ENCODE assay signal across 10 cellular contexts in genomic region chr20:64037498-64038213, GRCh38. TPM values are rescaled to one million over a fixed set of nuclear protein-coding genes. Genes with fewer than 3 reads are reported as not detected.
DNase-seq lines count a peak whose midpoint lies in the region; ATAC-seq, FAIRE-seq and TF ChIP-seq lines count a peak whose summit lies in the region.
"Had no signal": no experiment of that assay in that cellular context is flagged by ENCODE, and none has a peak within 500 bp of the region (broad histone marks: within the 10 kb centered on the region; RNA-seq: fewer than 3 reads in every experiment).

No MANE protein-coding gene starts in this region.

- no peak for TF ChIP-seq RAD21 in H1 (IDR thresholded peaks at IDR 0.05 in 1 of 2, conservative IDR thresholded peaks at IDR 0.05 in 1 of 2; ENCODE audit: low read depth in 2 of 2, low read length in 2 of 2)

- H3K18ac ChIP-seq in H1 (ENCODE audit: extremely low read depth, low read length): no peak overlapping the region

- no peak overlapping the region for H2AFZ ChIP-seq in H1 (ENCODE audit: low read length)

- CTCF ChIA-PET in H1 (lab: Charles Lee; ENCODE audit: partially characterized antibody): interaction anchor here (0.9 to 7.3 kb wide), 20 partner anchors 10 to 347 kb away, joined by 3 to 73 read pairs (median 4); partner anchors contain the start of genes LKAAEAR1, PRPF6, SOX18 and TCEA2

- no peak overlapping the region for H4K5ac ChIP-seq in H1 (ENCODE audit: insufficient read length, low read depth, low read length)

- H2BK5ac ChIP-seq in H1 (ENCODE audit: low read depth, low read length): no peak overlapping the region

- H3K4me3 ChIP-seq in Peyer's patch (peak overlapping the region; percentile 47 to 59 (median 56)), H1 (ENCODE audit: extremely low read depth in 1 of 4, insufficient read depth in 2 of 4, low read depth in 3 of 4, low read length in 4 of 4) (peak overlapping the region; percentile 27 to 73 (median 36); a peak in 7 of 8 replicates), thoracic aorta (peak overlapping the region; percentile 65)

- TF ChIP-seq CTCF in Peyer's patch (IDR thresholded peaks at IDR 0.05): no peak
- no peak for TF ChIP-seq CTCF in H1 (IDR thresholded peaks at IDR 0.05; ENCODE audit: control extremely low read depth in 1 of 3, insufficient read depth in 1 of 3, low read depth in 1 of 3, low read length in 3 of 3)
- no peak for TF ChIP-seq CTCF in thoracic aorta (IDR thresholded peaks at IDR 0.05)

- H3K36me3 ChIP-seq in Peyer's patch: peaks cover 0 to 31% (median 0%) of the 10 kb centered on the region in 3 donors
- peaks cover 0 to 4% (median 1%) of the 10 kb centered on the region in 4 experiments; a peak in 3 of 8 replicates for H3K36me3 ChIP-seq in H1 (ENCODE audit: control insufficient read depth in 2 of 4, insufficient read depth in 4 of 4, low read length in 3 of 4)
- H3K36me3 ChIP-seq in thoracic aorta: peaks cover 4% of the 10 kb centered on the region

- TF ChIP-seq EP300 in H1 (IDR thresholded peaks at IDR 0.05; ENCODE audit: borderline replicate concordance in 1 of 2, low read depth in 2 of 2, low read length in 2 of 2): no peak

- POLR2A ChIA-PET in H1 (lab: Charles Lee; ENCODE audit: partially characterized antibody): interaction anchor here (1.0 to 3.5 kb wide), 8 partner anchors 10 to 385 kb away, joined by 3 to 24 read pairs (median 4); partner anchors contain the start of genes STMN3 and TCEA2

- DNase-seq in activated naive CD4-positive, alpha-beta T cell treated with Interleukin-2 at 50 U/mL for 16 hours: peak; percentile 19
- DNase-seq in activated naive CD4-positive, alpha-beta T cell (lab: John Stamatoyannopoulos, UW): no peak
- no peak for DNase-seq in Peyer's patch
- DNase-seq in H1 (ENCODE audit: low read depth in 1 of 2, low spot score in 2 of 2): no peak
- no peak for DNase-seq in thoracic aorta (ENCODE audit: low spot score)
- DNase-seq in hypothalamus (lab: John Stamatoyannopoulos, UW): no peak
- no peak for DNase-seq in SHP77 (lab: John Stamatoyannopoulos, UW)
- DNase-seq in HPDE6-E6E7 (ENCODE audit: extremely low spot score): no peak

- WGBS in H1 (ENCODE audit: extremely low coverage in 1 of 2, insufficient coverage in 1 of 2, insufficient read length in 1 of 2, insufficient replicate concordance in 2 of 2, low coverage in 1 of 2, low lambda C conversion rate in 2 of 2, missing lambda C conversion rate in 1 of 2), 2 experiments: 16% methylated on average over 33 of the region's 36 CpGs; no CpG with 5 or more reads in 1 of the 2 experiments

- peak overlapping the region; percentile 50; the same call in 1 of the 2 replicates for H2BK12ac ChIP-seq in H1 (ENCODE audit: low read depth, low read length)

- peak overlapping the region; percentile 8 to 74 for H3K4me2 ChIP-seq in H1 (ENCODE audit: insufficient read depth in 1 of 2, low read depth in 2 of 2, low read length in 2 of 2)

- H3K79me2 ChIP-seq in H1 (ENCODE audit: control insufficient read depth in 1 of 2, insufficient read depth in 2 of 2, low read length in 2 of 2): no peaks in the 10 kb centered on the region

- peaks cover 0 to 48% (median 27%) of the 10 kb centered on the region in 4 donors for H3K4me1 ChIP-seq in Peyer's patch
- H3K4me1 ChIP-seq in H1 (replicated peaks in 1 of 4; ENCODE audit: control insufficient read depth in 3 of 4, insufficient read depth in 4 of 4, low read length in 3 of 4): peaks cover 0 to 23% (median 17%) of the 10 kb centered on the region in 4 experiments; a peak in 6 of 7 replicates
- peaks cover 13 to 23% of the 10 kb centered on the region in 2 donors for H3K4me1 ChIP-seq in thoracic aorta (ENCODE audit: control insufficient read depth in 1 of 2, low read depth in 2 of 2)

- H3K9me3 ChIP-seq in Peyer's patch: no peaks in the 10 kb centered on the region
- no peaks in the 10 kb centered on the region for H3K9me3 ChIP-seq in H1 (ENCODE audit: insufficient read depth in 2 of 2, low read depth in 1 of 2, low read length in 1 of 2)
- H3K9me3 ChIP-seq in thoracic aorta: no peaks in the 10 kb centered on the region

- no peak overlapping the region for H4K8ac ChIP-seq in H1 (ENCODE audit: extremely low read depth, insufficient read depth, low read length)

- FAIRE-seq in H1 (lab: Jason Lieb, UNC): no peak

- peaks cover 0 to 3% of the 10 kb centered on the region in 2 experiments for H4K20me1 ChIP-seq in H1 (replicated peaks in 1 of 2; ENCODE audit: control insufficient read depth in 1 of 2, insufficient read depth in 2 of 2, low read length in 2 of 2)

- no peak for ATAC-seq in thoracic aorta (ENCODE audit: insufficient number of reproducible peaks, low FRiP score, low read depth)

- TF ChIP-seq POLR2A in Peyer's patch (IDR thresholded peaks at IDR 0.05) (no peak), H1 (IDR thresholded peaks at IDR 0.05; ENCODE audit: control extremely low read depth in 1 of 2, low read depth in 2 of 2, low read length in 2 of 2) (no peak)

- H2BK15ac ChIP-seq in H1 (ENCODE audit: low read length): no peak overlapping the region

- no peak overlapping the region for H3K4ac ChIP-seq in H1 (replicated peaks; ENCODE audit: insufficient read length, low read depth, low read length)

- H2AK5ac ChIP-seq in H1 (ENCODE audit: low read depth, low read length): no peak overlapping the region

- H3K79me1 ChIP-seq in H1 (ENCODE audit: low read depth, low read length): no peaks in the 10 kb centered on the region; the same call in 1 of the 2 replicates

- no peak overlapping the region for H3K23ac ChIP-seq in H1 (ENCODE audit: insufficient read length)

- H3K27ac ChIP-seq in Peyer's patch: no peak overlapping the region
- H3K27ac ChIP-seq in H1 (ENCODE audit: low read depth, low read length): no peak overlapping the region
- H3K27ac ChIP-seq in thoracic aorta: no peak overlapping the region
- H3K27ac ChIP-seq: HL-60 had no signal

- no peak overlapping the region for H3K56ac ChIP-seq in H1 (replicated peaks; ENCODE audit: insufficient read length, low read depth, low read length)

- no peak overlapping the region for H3K9ac ChIP-seq in H1 (replicated peaks in 1 of 4; ENCODE audit: extremely low read depth in 1 of 4, low read depth in 3 of 4, low read length in 3 of 4)

- peaks cover 3% of the 10 kb centered on the region; the same call in 1 of the 2 replicates for H3K23me2 ChIP-seq in H1 (ENCODE audit: low read depth, low read length)

- no peak overlapping the region for H2BK20ac ChIP-seq in H1 (ENCODE audit: low read length)

- peaks cover 0 to 44% of the 10 kb centered on the region in 2 donors for H3K27me3 ChIP-seq in Peyer's patch
- peaks cover 16 to 51% (median 43%) of the 10 kb centered on the region in 4 experiments for H3K27me3 ChIP-seq in H1 (replicated peaks in 1 of 4; ENCODE audit: control insufficient read depth in 3 of 4, extremely low read depth in 1 of 4, insufficient read depth in 3 of 4, low read length in 3 of 4)
- no peaks in the 10 kb centered on the region for H3K27me3 ChIP-seq in thoracic aorta (replicated peaks; ENCODE audit: insufficient read depth)

- H4K91ac ChIP-seq in H1 (replicated peaks; ENCODE audit: insufficient read length, low read length): no peak overlapping the region

- no peak overlapping the region for H3K14ac ChIP-seq in H1 (ENCODE audit: insufficient read length)

- no peak overlapping the region for H2BK120ac ChIP-seq in H1 (replicated peaks; ENCODE audit: low read depth, low read length)

RNA-seq across cellular contexts. Expression of gene C20orf204, which starts 1.7 kb away (rescaled TPM):
- total RNA-seq in Peyer's patch: 1 to 10 TPM in 2 of 4 donors, under 1 TPM in 2; 0.18 to 2.1 (median 1.1) TPM
- total RNA-seq in H1 (2021; fragmentation: NEBNext Ultra II Directional; extraction: Animal tissue kit (Norgen Biotek cat#: 25700)): 0.52 and 0.61 TPM in 2 replicates
- 0.39 and 0.96 TPM in 2 replicates for polyA plus RNA-seq in H1 (2011; rRNA removed)
- 0.36 TPM for polyA plus RNA-seq in H1 (2011; cell fraction: cytosol; rRNA removed)
- 2.6 TPM for polyA plus RNA-seq in H1 (2011; cell fraction: nucleus; rRNA removed)
- 0.10 to 0.39 TPM (median 0.25 TPM) in 4 replicates for polyA plus RNA-seq in H1 (2012, experiment 1 of 2)
- polyA plus RNA-seq in H1 (2012, experiment 2 of 2): 0.13 TPM
- 0.57 TPM for polyA plus RNA-seq in H1 (2013, experiment 1 of 2)
- polyA plus RNA-seq in H1 (2013, experiment 2 of 2): 0.40 TPM
- 0.29 and 0.41 TPM in 2 replicates for polyA minus RNA-seq in H1 (2011; rRNA and poly(A)+ RNA removed)
- 0.22 TPM for polyA minus RNA-seq in H1 (2011; cell fraction: cytosol; rRNA and poly(A)+ RNA removed)
- 2.3 TPM for polyA minus RNA-seq in H1 (2011; cell fraction: nucleus; rRNA and poly(A)+ RNA removed)
- 1 to 10 TPM in 1 of 2 donors, under 1 TPM in 1; 0.81 to 3.2 TPM for total RNA-seq in thoracic aorta

RNA-seq across cellular contexts. Expression of gene SOX18, which starts 11.8 kb away (rescaled TPM):
- total RNA-seq in Peyer's patch (1 to 10 TPM in 3 of 4 donors, not detected in 1; 2.8 to 6.6 (median 3.4) TPM), thoracic aorta (10 to 100 TPM in 1 of 2 donors, 1 to 10 TPM in 1; 4.2 to 15.3 TPM)
- total RNA-seq in H1 (2021; fragmentation: NEBNext Ultra II Directional; extraction: Animal tissue kit (Norgen Biotek cat#: 25700)): 0.23 TPM in 1 of 2 replicates, not detected in the other
- polyA plus RNA-seq in H1 (2011; rRNA removed): 0.08 and 0.09 TPM in 2 replicates
- polyA plus RNA-seq in H1 (2011; cell fraction: cytosol; rRNA removed): not detected
- polyA plus RNA-seq in H1 (2011; cell fraction: nucleus; rRNA removed): 0.13 TPM
- 0.14 to 0.16 TPM in 2 of 4 replicates, not detected in the others for polyA plus RNA-seq in H1 (2012, experiment 1 of 2)
- polyA plus RNA-seq in H1 (2012, experiment 2 of 2): 0.22 TPM
- polyA plus RNA-seq in H1 (2013, experiment 1 of 2): 0.34 TPM
- polyA plus RNA-seq in H1 (2013, experiment 2 of 2): 0.39 TPM
- polyA minus RNA-seq in H1 (2011; rRNA and poly(A)+ RNA removed): not detected in 2 replicates
- polyA minus RNA-seq in H1 (2011; cell fraction: cytosol; rRNA and poly(A)+ RNA removed): not detected
- 0.30 TPM for polyA minus RNA-seq in H1 (2011; cell fraction: nucleus; rRNA and poly(A)+ RNA removed)
- total RNA-seq: Daoy had no signal

RNA-seq across cellular contexts. Expression of gene TCEA2, which starts 25.3 kb away (rescaled TPM):
- total RNA-seq in Peyer's patch (10 to 100 TPM in 2 of 4 donors, 1 to 10 TPM in 2; 4.7 to 19.8 (median 8.3) TPM), thoracic aorta (10 to 100 TPM; 30.1 to 48.6 TPM)
- total RNA-seq in H1 (2021; fragmentation: NEBNext Ultra II Directional; extraction: Animal tissue kit (Norgen Biotek cat#: 25700)): 41.4 and 46.3 TPM in 2 replicates
- 42.3 and 66.0 TPM in 2 replicates for polyA plus RNA-seq in H1 (2011; rRNA removed)
- 52.5 TPM for polyA plus RNA-seq in H1 (2011; cell fraction: cytosol; rRNA removed)
- polyA plus RNA-seq in H1 (2011; cell fraction: nucleus; rRNA removed): 118 TPM
- 34.2 to 60.1 TPM (median 48.8 TPM) in 4 replicates for polyA plus RNA-seq in H1 (2012, experiment 1 of 2)
- 35.4 TPM for polyA plus RNA-seq in H1 (2012, experiment 2 of 2)
- 55.3 TPM for polyA plus RNA-seq in H1 (2013, experiment 1 of 2)
- 51.7 TPM for polyA plus RNA-seq in H1 (2013, experiment 2 of 2)
- polyA minus RNA-seq in H1 (2011; rRNA and poly(A)+ RNA removed): 9.5 and 12.8 TPM in 2 replicates
- 14.2 TPM for polyA minus RNA-seq in H1 (2011; cell fraction: cytosol; rRNA and poly(A)+ RNA removed)
- 35.6 TPM for polyA minus RNA-seq in H1 (2011; cell fraction: nucleus; rRNA and poly(A)+ RNA removed)

RNA-seq across cellular contexts. Expression of gene RGS19, which starts 41.7 kb away (rescaled TPM):
- 10 to 100 TPM in 1 of 4 donors, 1 to 10 TPM in 3; 3.3 to 39.6 (median 6.8) TPM for total RNA-seq in Peyer's patch
- 12.7 and 13.1 TPM in 2 replicates for total RNA-seq in H1 (2021; fragmentation: NEBNext Ultra II Directional; extraction: Animal tissue kit (Norgen Biotek cat#: 25700))
- polyA plus RNA-seq in H1 (2011; rRNA removed): 16.8 and 21.9 TPM in 2 replicates
- polyA plus RNA-seq in H1 (2011; cell fraction: cytosol; rRNA removed): 14.6 TPM
- 18.9 TPM for polyA plus RNA-seq in H1 (2011; cell fraction: nucleus; rRNA removed)
- 9.5 to 12.1 TPM (median 10.6 TPM) in 4 replicates for polyA plus RNA-seq in H1 (2012, experiment 1 of 2)
- polyA plus RNA-seq in H1 (2012, experiment 2 of 2): 8.8 TPM
- 9.0 TPM for polyA plus RNA-seq in H1 (2013, experiment 1 of 2)
- 8.9 TPM for polyA plus RNA-seq in H1 (2013, experiment 2 of 2)
- polyA minus RNA-seq in H1 (2011; rRNA and poly(A)+ RNA removed): 4.3 and 4.8 TPM in 2 replicates
- 8.7 TPM for polyA minus RNA-seq in H1 (2011; cell fraction: cytosol; rRNA and poly(A)+ RNA removed)
- 6.3 TPM for polyA minus RNA-seq in H1 (2011; cell fraction: nucleus; rRNA and poly(A)+ RNA removed)
- total RNA-seq in thoracic aorta: 10 to 100 TPM; 20.6 to 41.2 TPM

RNA-seq across cellular contexts. Expression of gene OPRL1, which starts 42.2 kb away (rescaled TPM):
- total RNA-seq in Peyer's patch: under 1 TPM in 1 of 4 donors, not detected in 3; 0.27 TPM
- total RNA-seq in H1 (2021; fragmentation: NEBNext Ultra II Directional; extraction: Animal tissue kit (Norgen Biotek cat#: 25700)): 0.52 and 0.63 TPM in 2 replicates
- 0.98 and 2.0 TPM in 2 replicates for polyA plus RNA-seq in H1 (2011; rRNA removed)
- polyA plus RNA-seq in H1 (2011; cell fraction: cytosol; rRNA removed): 1.3 TPM
- polyA plus RNA-seq in H1 (2011; cell fraction: nucleus; rRNA removed): 2.1 TPM
- 0.52 to 1.4 TPM (median 1.1 TPM) in 4 replicates for polyA plus RNA-seq in H1 (2012, experiment 1 of 2)
- polyA plus RNA-seq in H1 (2012, experiment 2 of 2): 0.81 TPM
- polyA plus RNA-seq in H1 (2013, experiment 1 of 2): 0.39 TPM
- 0.46 TPM for polyA plus RNA-seq in H1 (2013, experiment 2 of 2)
- 1.2 and 1.4 TPM in 2 replicates for polyA minus RNA-seq in H1 (2011; rRNA and poly(A)+ RNA removed)
- 1.4 TPM for polyA minus RNA-seq in H1 (2011; cell fraction: cytosol; rRNA and poly(A)+ RNA removed)
- 0.50 TPM for polyA minus RNA-seq in H1 (2011; cell fraction: nucleus; rRNA and poly(A)+ RNA removed)
- total RNA-seq in thoracic aorta: 1 to 10 TPM; 1.1 to 3.2 TPM
